Comparison of ENCODE assay signal across 17 cellular contexts in the genomic region with DNA sequence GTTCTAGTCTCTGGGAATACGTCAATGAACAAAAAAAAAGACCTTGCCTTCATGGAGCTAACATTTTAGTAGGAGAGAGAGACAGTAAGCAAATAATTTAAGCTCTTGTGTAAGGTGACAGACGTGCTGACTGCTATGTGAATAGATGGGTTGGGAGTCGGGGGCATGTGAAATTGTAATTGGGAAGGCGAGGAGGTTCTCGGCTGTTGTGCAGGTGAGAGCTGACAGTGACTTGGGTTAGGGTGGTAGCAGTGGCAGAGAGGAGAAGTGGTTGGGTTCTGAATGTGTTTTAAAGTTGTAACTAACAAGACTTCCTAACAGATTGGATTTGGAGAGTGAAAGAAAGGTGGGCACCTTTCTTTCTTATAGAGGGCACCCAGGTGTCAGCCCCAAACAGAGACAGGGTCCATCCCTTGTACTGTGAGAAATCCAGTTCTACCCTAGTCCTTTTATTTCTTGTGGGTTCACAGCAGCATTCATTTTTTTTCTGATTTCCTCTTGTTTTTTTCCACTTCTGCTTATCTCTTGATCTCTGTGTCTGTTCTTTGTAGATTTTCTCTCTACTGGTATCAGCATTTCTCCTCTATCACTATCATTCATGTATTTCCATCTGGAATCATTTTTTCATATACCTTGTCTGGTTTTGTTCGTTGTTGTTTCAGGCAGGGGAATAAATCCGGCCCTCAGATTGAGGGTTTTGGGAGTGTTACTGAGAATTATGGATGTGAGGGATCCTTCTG. TPM values are rescaled to one million over a fixed set of nuclear protein-coding genes. Genes with fewer than 3 reads are reported as not detected.
"Had no signal": no experiment of that assay in that cellular context is flagged by ENCODE, and none has a peak within 500 bp of the region (broad histone marks: within the 10 kb centered on the region; RNA-seq: fewer than 3 reads in every experiment).

No MANE protein-coding gene starts in this region.

- H3K9me3 Mint-ChIP-seq: memory B cell; neural crest cell; stimulated activated naive CD8-positive, alpha-beta T cell treated with anti-CD3 and anti-CD28 coated beads, Interleukin-15, amount 100 ng/mL, for 72 hours; T-helper 1 cell treated with Interleukin-12 subunit alpha and Interleukin-12 subunit beta and Interleukin-4 antibody, amounts not matched to agents 30 μg/mL and 1 μg/mL, for 36 hours had no signal

- ATAC-seq: heart right ventricle; left lobe of liver; stimulated activated naive CD8-positive, alpha-beta T cell treated with anti-CD3 and anti-CD28 coated beads, Interleukin-15, amount 100 ng/mL, for 72 hours had no signal

- H3K27me3 Mint-ChIP-seq: memory B cell; stimulated activated naive CD8-positive, alpha-beta T cell treated with anti-CD3 and anti-CD28 coated beads, Interleukin-15, amount 100 ng/mL, for 72 hours had no signal

- H3K27ac ChIP-seq: ascending aorta, heart right ventricle, SK-N-MC, testis, VCaP had no signal

- H3K9me3 ChIP-seq: ascending aorta, heart right ventricle, testis had no signal

- DNase-seq: activated CD4-positive, alpha-beta T cell treated with anti-CD3 and anti-CD28 coated beads for 4 hours; activated CD8-positive, alpha-beta memory T cell treated with anti-CD3 and anti-CD28 coated beads for 24 hours; heart right ventricle; retina; stimulated activated CD4-positive, alpha-beta T cell treated with anti-CD3 and anti-CD28 coated beads, Interleukin-15, amount 100 ng/mL, for 24 hours; stimulated activated CD4-positive, alpha-beta T cell treated with anti-CD3 and anti-CD28 coated beads, Interleukin-4, amount 100 ng/mL, for 24 hours; stimulated activated naive CD8-positive, alpha-beta T cell treated with anti-CD3 and anti-CD28 coated beads, Interleukin-15, amount 100 ng/mL, for 72 hours; testis had no signal

- H3K36me3 Mint-ChIP-seq: memory B cell had no signal

- H3K4me3 Mint-ChIP-seq: memory B cell; neural crest cell; stimulated activated naive CD8-positive, alpha-beta T cell treated with anti-CD3 and anti-CD28 coated beads, Interleukin-15, amount 100 ng/mL, for 72 hours; T-helper 1 cell treated with Interleukin-12 subunit alpha and Interleukin-12 subunit beta and Interleukin-4 antibody, amounts not matched to agents 30 μg/mL and 1 μg/mL, for 36 hours had no signal

- H3K4me1 ChIP-seq: testis had no signal

- H3K36me3 ChIP-seq: ascending aorta had no signal

- H3K4me3 ChIP-seq: ascending aorta, heart right ventricle, SK-N-MC, testis had no signal

- H3K27ac Mint-ChIP-seq: memory B cell; stimulated activated naive CD8-positive, alpha-beta T cell treated with anti-CD3 and anti-CD28 coated beads, Interleukin-15, amount 100 ng/mL, for 72 hours; T-helper 1 cell treated with Interleukin-12 subunit alpha and Interleukin-12 subunit beta and Interleukin-4 antibody, amounts not matched to agents 30 μg/mL and 1 μg/mL, for 36 hours had no signal

- H3K27me3 ChIP-seq: ascending aorta, heart right ventricle, testis had no signal

RNA-seq across cellular contexts. Expression of a gene that starts 15.4 kb away (rescaled TPM):
- total RNA-seq: ascending aorta, bronchial epithelial cell, left lobe of liver, ureter had no signal

RNA-seq across cellular contexts. Expression of a gene that starts 41.7 kb away (rescaled TPM):
- total RNA-seq: bronchial epithelial cell, left lobe of liver, neural crest cell, ureter had no signal
